8 cellular contexts compared by ENCODE assay signal in the genomic region with DNA sequence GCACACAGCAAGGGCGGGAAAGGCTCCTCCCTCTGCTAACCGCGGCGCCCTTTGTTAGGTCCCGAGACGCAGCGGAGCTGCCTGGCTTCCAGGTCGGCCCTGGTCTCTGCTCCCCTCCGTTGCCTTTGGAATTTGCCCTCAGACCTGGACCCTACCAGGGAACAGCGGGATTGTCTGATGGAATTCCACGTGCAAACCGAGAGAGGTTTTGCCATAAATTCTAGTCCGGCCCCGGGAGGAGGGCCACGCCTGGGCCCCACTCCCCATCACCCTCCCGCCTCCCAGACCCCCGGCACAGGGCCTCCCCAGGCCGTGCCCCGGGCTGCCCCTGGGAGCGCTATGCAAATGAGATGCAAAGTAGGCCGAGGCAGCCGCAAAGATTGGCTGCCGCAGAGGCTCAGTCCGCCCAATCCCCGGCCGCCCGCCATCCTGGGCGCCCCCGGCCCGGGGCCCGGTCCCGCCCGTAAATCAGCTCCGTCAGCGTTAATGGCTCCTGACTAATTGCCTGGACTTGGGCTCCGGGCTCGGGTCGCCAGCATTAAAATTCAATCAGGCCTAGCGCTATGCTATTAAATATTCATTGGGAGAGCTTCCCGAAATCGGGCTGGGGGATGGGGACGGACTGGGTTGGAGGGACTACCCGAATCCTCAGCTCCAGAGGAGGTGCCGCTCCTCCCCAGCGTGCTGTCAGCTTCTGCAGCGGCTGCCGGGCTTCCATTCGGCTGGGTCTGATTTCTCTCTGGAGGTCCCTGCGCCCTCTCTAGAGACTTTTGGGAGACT. TPM values are rescaled to one million over a fixed set of nuclear protein-coding genes. Genes with fewer than 3 reads are reported as not detected.
DNase-seq lines count a peak whose midpoint lies in the region; ATAC-seq, FAIRE-seq and TF ChIP-seq lines count a peak whose summit lies in the region.

No MANE protein-coding gene starts in this region.

- H3K79me2 ChIP-seq in fibroblast of lung (ENCODE audit: control insufficient read depth, insufficient read depth, low read length) = no peaks in the 10 kb centered on the region

- H3K4me2 ChIP-seq in fibroblast of lung (ENCODE audit: extremely low read depth, insufficient read depth, low read length) = peak overlapping the region; percentile 64

- no peaks in the 10 kb centered on the region for H3K36me3 ChIP-seq in SJCRH30
- H3K36me3 ChIP-seq in fibroblast of lung (ENCODE audit: control insufficient read depth, insufficient read depth, low read length) = no peaks in the 10 kb centered on the region
- H3K36me3 ChIP-seq in pancreas = no peaks in the 10 kb centered on the region

- no peak overlapping the region for H3K9ac ChIP-seq in fibroblast of lung (ENCODE audit: insufficient read depth, low read length)

- H3K27me3 ChIP-seq in SJCRH30 (peaks cover 25% of the 10 kb centered on the region), fibroblast of lung (ENCODE audit: control insufficient read depth, insufficient read depth, low read length) (peaks cover 30% of the 10 kb centered on the region), pancreas (no peaks in the 10 kb centered on the region)

- ATAC-seq in pancreas (peak; percentile 17 to 61 (median 46)), HG03097 (IDR thresholded peaks at IDR 0.05; ENCODE audit: low FRiP score, unreplicated experiment) (no peak)

- H3K4me1 ChIP-seq in SJCRH30 = peaks cover 8% of the 10 kb centered on the region; the same call in 1 of the 2 replicates
- H3K4me1 ChIP-seq in fibroblast of lung (ENCODE audit: control insufficient read depth, extremely low read depth, insufficient read depth, low read length) = peaks cover 2% of the 10 kb centered on the region
- H3K4me1 ChIP-seq in pancreas = no peaks in the 10 kb centered on the region

- H3K9me3 ChIP-seq in SJCRH30 (replicated peaks) = no peaks in the 10 kb centered on the region
- H3K9me3 ChIP-seq in fibroblast of lung (ENCODE audit: control insufficient read depth, insufficient read depth, low read depth, low read length) = no peaks in the 10 kb centered on the region
- no peaks in the 10 kb centered on the region for H3K9me3 ChIP-seq in pancreas

- TF ChIP-seq CTCF in fibroblast of lung (conservative IDR thresholded peaks at IDR 0.05 in 1 of 2, IDR thresholded peaks at IDR 0.05 in 1 of 2; ENCODE audit: low read depth in 1 of 2, low read length in 2 of 2) (no peak), pancreas (IDR thresholded peaks at IDR 0.05) (no peak)

- no peak overlapping the region for H2AFZ ChIP-seq in fibroblast of lung (ENCODE audit: low read length)

- WGBS in pancreas, 2 donors = 15 to 20% methylated on average over 49 of the region's 49 CpGs

- peak overlapping the region; percentile 36; the same call in 1 of the 2 replicates for H3K27ac ChIP-seq in SJCRH30
- H3K27ac ChIP-seq in fibroblast of lung (ENCODE audit: insufficient read depth, low read length) = no peak overlapping the region
- H3K27ac ChIP-seq in pancreas = no peak overlapping the region

- DNase-seq in DMS79 (lab: John Stamatoyannopoulos, UW) (peak; percentile 46), SJCRH30 (peak; percentile 71 to 72), fibroblast of lung (ENCODE audit: low read depth in 2 of 2) (peak in 1 of 2 donors; percentile 64), pancreas (peak in 1 of 6 donors; percentile 60), SIG-M5 (lab: John Stamatoyannopoulos, UW) (no peak), SHP77 treated with DMSO at 0.1 percent for 48 hours (lab: John Stamatoyannopoulos, UW) (no peak), NCI-H226 (no peak)

- H4K20me1 ChIP-seq in fibroblast of lung (ENCODE audit: control insufficient read depth, extremely low read depth, insufficient read depth, low read length) = no peaks in the 10 kb centered on the region

- no peak for FAIRE-seq in pancreas (lab: Jason Lieb, UNC)

- intact Hi-C loops in pancreas (cut with DNase I) = no loop called here

- peak overlapping the region; percentile 62 for H3K4me3 ChIP-seq in SJCRH30
- peak overlapping the region in 2 of 4 experiments; percentile 35 to 43 for H3K4me3 ChIP-seq in fibroblast of lung (replicated peaks in 1 of 4; ENCODE audit: control extremely low read depth in 1 of 4, insufficient read depth in 1 of 4, low read depth in 3 of 4, low read length in 4 of 4)
- H3K4me3 ChIP-seq in pancreas = peak overlapping the region in 1 of 4 donors; percentile 29

RNA-seq across cellular contexts. Expression of gene FIGNL2, which starts 15.6 kb away (rescaled TPM):
- 0.02 TPM in 1 of 2 replicates, not detected in the other for total RNA-seq in SJCRH30 (2014; rRNA removed; shearing (Covaris generic))
- 0.17 and 0.26 TPM in 2 replicates for total RNA-seq in fibroblast of lung
- polyA plus RNA-seq in fibroblast of lung = 0.06 and 0.07 TPM in 2 replicates
- 0.05 and 0.06 TPM in 2 replicates for polyA plus RNA-seq in fibroblast of lung (2012)
- polyA minus RNA-seq in fibroblast of lung (ENCODE audit: low replicate concordance) = 0.26 TPM in 1 of 2 replicates, not detected in the other
- total RNA-seq in pancreas = under 1 TPM; 0.09 to 0.47 (median 0.14) TPM
- under 1 TPM; 0.15 to 0.21 TPM for polyA plus RNA-seq in pancreas

RNA-seq across cellular contexts. Expression of gene ANKRD33, which starts 23.8 kb away (rescaled TPM):
- total RNA-seq in SJCRH30 (2014; rRNA removed; shearing (Covaris generic)) = not detected in 2 replicates
- total RNA-seq in fibroblast of lung = under 0.01 TPM in 1 of 2 replicates, not detected in the other
- 0.17 TPM in 1 of 2 replicates, not detected in the other for polyA plus RNA-seq in fibroblast of lung
- 0.06 TPM in 1 of 2 replicates, not detected in the other for polyA plus RNA-seq in fibroblast of lung (2012)
- polyA minus RNA-seq in fibroblast of lung (ENCODE audit: low replicate concordance) = not detected in 2 replicates
- not detected for total RNA-seq in pancreas
- polyA plus RNA-seq in pancreas = not detected

RNA-seq across cellular contexts. Expression of gene ACVRL1, which starts 43.2 kb away (rescaled TPM):
- total RNA-seq in SJCRH30 (2014; rRNA removed; shearing (Covaris generic)) = 0.33 and 0.36 TPM in 2 replicates
- total RNA-seq in fibroblast of lung (20.8 and 36.2 TPM in 2 replicates), pancreas (10 to 100 TPM in 3 of 6 donors, 1 to 10 TPM in 3; 6.6 to 20.8 (median 12.3) TPM)
- polyA plus RNA-seq in fibroblast of lung (8.9 and 15.0 TPM in 2 replicates), pancreas (10 to 100 TPM; 10.1 to 16.1 TPM)
- 19.2 and 34.5 TPM in 2 replicates for polyA plus RNA-seq in fibroblast of lung (2012)
- 27.3 and 35.7 TPM in 2 replicates for polyA minus RNA-seq in fibroblast of lung (ENCODE audit: low replicate concordance)

Comparison
In these comparisons a context has a peak if more than half of its experiments do, and no peak if none do; other contexts are left out.
1. DNase-seq: peak in DMS79 (single experiment) and SJCRH30 (2 of 2); none in SIG-M5 (single experiment), SHP77 treated with DMSO at 0.1 percent for 48 hours (single experiment) and NCI-H226 (single experiment).